8 cellular contexts compared by ENCODE assay signal in genomic region chr7:151315038-151315655, GRCh38. TPM values are rescaled to one million over a fixed set of nuclear protein-coding genes. Genes with fewer than 3 reads are reported as not detected.
DNase-seq lines count a peak whose midpoint lies in the region; ATAC-seq, FAIRE-seq and TF ChIP-seq lines count a peak whose summit lies in the region.

No MANE protein-coding gene starts in this region.

- H3K4me2 ChIP-seq in A549 (peak overlapping the region; percentile 13; the same call in 1 of the 3 replicates), MM.1S (ENCODE audit: low read depth, low read length) (no peak overlapping the region)

- H3F3A ChIP-seq in MM.1S (ENCODE audit: insufficient read depth, low read length), result no peaks in the 10 kb centered on the region

- H2AFZ ChIP-seq in MM.1S (ENCODE audit: low read length), result no peak overlapping the region

- H3K36me3 Mint-ChIP-seq in activated naive CD8-positive, alpha-beta T cell treated with anti-CD3 and anti-CD28 coated beads for 36 hours, result peaks cover 1% of the 10 kb centered on the region

- FAIRE-seq in A549 (lab: Jason Lieb, UNC), result no peak

- H3K4me3 Mint-ChIP-seq in activated naive CD8-positive, alpha-beta T cell treated with anti-CD3 and anti-CD28 coated beads for 36 hours, result no peak overlapping the region

- TF ChIP-seq CTCF in A549 (IDR thresholded peaks at IDR 0.05) (peak; percentile 93), MM.1S (IDR thresholded peaks at IDR 0.05; ENCODE audit: low read length) (peak; percentile 84), cardiac muscle cell (IDR thresholded peaks at IDR 0.05; ENCODE audit: low read depth, low read length) (peak; percentile 72)

- H3K27ac Mint-ChIP-seq in activated naive CD8-positive, alpha-beta T cell treated with anti-CD3 and anti-CD28 coated beads for 36 hours, result no peak overlapping the region

- H3K27me3 Mint-ChIP-seq in activated naive CD8-positive, alpha-beta T cell treated with anti-CD3 and anti-CD28 coated beads for 36 hours, result no peaks in the 10 kb centered on the region

- H3K27ac ChIP-seq in A549 (no peak overlapping the region), MM.1S (ENCODE audit: low read length) (no peak overlapping the region), cardiac muscle cell (no peak overlapping the region)

- H3K36me3 ChIP-seq in MM.1S (replicated peaks; ENCODE audit: insufficient read depth, low read length) (no peaks in the 10 kb centered on the region), cardiac muscle cell (no peaks in the 10 kb centered on the region)

- peak; percentile 84 to 90 for TF ChIP-seq RAD21 in A549 (conservative IDR thresholded peaks at IDR 0.05 in 1 of 2, IDR thresholded peaks at IDR 0.05 in 1 of 2)

- peaks cover 20% of the 10 kb centered on the region; the same call in 1 of the 2 replicates for H3K27me3 ChIP-seq in MM.1S (replicated peaks; ENCODE audit: insufficient read depth, low read length)
- no peaks in the 10 kb centered on the region for H3K27me3 ChIP-seq in cardiac muscle cell

- CTCF ChIA-PET in A549 (lab: Yijun Ruan, JAX), result interaction anchor here (0.6 to 9.5 kb wide), 56 partner anchors 7 to 1644 kb away, joined by 3 to 234 read pairs (median 4); partner anchors contain the start of genes CRYGN and NUB1

- H3K9me3 ChIP-seq in A549, result peaks cover 17% of the 10 kb centered on the region; the same call in 2 of the 3 replicates
- H3K9me3 ChIP-seq in MM.1S (replicated peaks; ENCODE audit: insufficient read depth, low read length), result 0 out of 2 replicates have a peak, but pooled peaks cover 3% of the 10 kb centered on the region
- no peaks in the 10 kb centered on the region for H3K9me3 ChIP-seq in cardiac muscle cell (ENCODE audit: low read depth)

- 22% methylated on average over 13 of the region's 13 CpGs for WGBS in A549 (ENCODE audit: missing lambda C conversion rate)

- DNase-seq in A549 (ENCODE audit: low read depth in 1 of 2, low spot score in 1 of 2) (peak; percentile 70 to 78), MM.1S (peak; percentile 76), SW480 (ENCODE audit: low spot score) (peak; percentile 52), cardiac muscle cell (ENCODE audit: low read depth in 1 of 2, low spot score in 1 of 2) (peak; percentile 75 to 76), putamen (ENCODE audit: low spot score) (peak; percentile 73)
- DNase-seq in activated naive CD8-positive, alpha-beta T cell treated with anti-CD3 and anti-CD28 coated beads for 36 hours, result peak; percentile 68

- no peak for TF ChIP-seq EP300 in A549 (IDR thresholded peaks at IDR 0.05)

- no peaks in the 10 kb centered on the region for H3K9me2 ChIP-seq in MM.1S (replicated peaks; ENCODE audit: insufficient read depth, low read length)

- no peak overlapping the region for H3K9ac ChIP-seq in MM.1S (ENCODE audit: low read length)

- peaks cover 10% of the 10 kb centered on the region for H3K4me1 Mint-ChIP-seq in activated naive CD8-positive, alpha-beta T cell treated with anti-CD3 and anti-CD28 coated beads for 36 hours

- 0 out of 3 replicates have a peak, but pooled peaks cover 3% of the 10 kb centered on the region for H3K4me1 ChIP-seq in A549
- no peaks in the 10 kb centered on the region for H3K4me1 ChIP-seq in MM.1S (ENCODE audit: low read length)
- no peaks in the 10 kb centered on the region for H3K4me1 ChIP-seq in cardiac muscle cell (ENCODE audit: low read depth)

- peak; percentile 82 to 93; a peak in 5 of 6 replicates for ATAC-seq in A549
- peak; percentile 60 for ATAC-seq in GM18498 (IDR thresholded peaks at IDR 0.05; ENCODE audit: unreplicated experiment)
- ATAC-seq in GM19463 (IDR thresholded peaks at IDR 0.05; ENCODE audit: unreplicated experiment), result no peak

- H3K9me3 Mint-ChIP-seq in activated naive CD8-positive, alpha-beta T cell treated with anti-CD3 and anti-CD28 coated beads for 36 hours, result peaks cover 13% of the 10 kb centered on the region

- H3K4me3 ChIP-seq in A549 (no peak overlapping the region), MM.1S (ENCODE audit: low read length) (no peak overlapping the region), cardiac muscle cell (no peak overlapping the region)

- no peaks in the 10 kb centered on the region for H3K79me2 ChIP-seq in MM.1S (ENCODE audit: low read length)

- no peaks in the 10 kb centered on the region for H4K20me1 ChIP-seq in MM.1S (ENCODE audit: insufficient read depth, low read length)

- POLR2A ChIA-PET in A549 (lab: Yijun Ruan, JAX), result no interaction called here

- TF ChIP-seq POLR2A in A549 (IDR thresholded peaks at IDR 0.05; ENCODE audit: low read length), result no peak

TF ChIP-seq in A549, 52 proteins besides CTCF, POLR2A, EP300 and RAD21:
- TF ChIP-seq JUNB (IDR thresholded peaks at IDR 0.05) (no peak), ATOH8 (CRISPR knock-in tag; IDR thresholded peaks at IDR 0.05; ENCODE audit: low read depth) (no peak), SMC3 (IDR thresholded peaks at IDR 0.05) (peak; percentile 93)

RNA-seq across cellular contexts. Expression of gene NUB1, which starts 26.5 kb away (rescaled TPM):
- polyA plus RNA-seq in A549 (2011; rRNA removed) (65.6 and 105 TPM in 2 replicates), A549 (2017; fragmentation: RNase III; extraction: RNeasy Plus Mini Kit Qiagen cat#74134 plus additional on column Dnase treatment) (42.5 to 45.1 TPM (median 45.0 TPM) in 3 replicates), cardiac muscle cell (30.6 and 37.9 TPM in 2 replicates)
- polyA plus RNA-seq in A549 (2012; cell fraction: cytosol; rRNA removed), result 26.2 and 28.3 TPM in 2 replicates
- polyA plus RNA-seq in A549 (2012; cell fraction: nucleus; rRNA removed), result 34.2 and 37.4 TPM in 2 replicates
- 32.4 and 36.7 TPM in 2 replicates for polyA minus RNA-seq in A549 (2011; rRNA and poly(A)+ RNA removed)
- 10 to 100 TPM; 51.2 to 51.6 TPM for total RNA-seq in activated naive CD8-positive, alpha-beta T cell treated with anti-CD3 and anti-CD28 coated beads for 36 hours
- 31.4 and 34.3 TPM in 2 replicates for total RNA-seq in cardiac muscle cell
